In the genomic region with DNA sequence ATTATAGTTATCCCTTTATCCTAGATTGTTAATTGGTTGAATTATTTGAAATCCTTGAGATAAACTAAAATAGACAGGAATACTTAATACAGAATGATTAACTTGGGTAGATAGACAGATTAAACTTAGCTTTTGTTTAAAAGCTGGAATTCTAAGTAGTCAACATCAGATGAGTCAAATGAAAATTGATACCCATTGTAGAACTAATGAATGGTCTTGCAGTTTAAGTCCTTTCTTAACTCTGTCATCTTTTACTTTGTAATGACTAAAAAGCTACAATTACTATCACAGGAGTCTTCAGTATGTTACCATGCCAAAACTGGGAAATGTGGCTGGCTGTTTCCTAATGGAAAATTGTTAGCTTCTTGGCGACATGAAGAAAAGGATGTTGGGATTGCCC, we compare ENCODE assay signal across 9 cellular contexts. TPM values are rescaled to one million over a fixed set of nuclear protein-coding genes. Genes with fewer than 3 reads are reported as not detected.
A peak's percentile ranks its signal among the peaks of the same experiment; 100 is the strongest.
DNase-seq lines count a peak whose midpoint lies in the region; ATAC-seq, FAIRE-seq and TF ChIP-seq lines count a peak whose summit lies in the region.
"Had no signal": no experiment of that assay in that cellular context is flagged by ENCODE, and none has a peak within 500 bp of the region (broad histone marks: within the 10 kb centered on the region; RNA-seq: fewer than 3 reads in every experiment).

No MANE protein-coding gene starts in this region.

- peaks cover 8 to 9% of the 10 kb centered on the region in 2 donors for H3K4me1 Mint-ChIP-seq in effector memory CD8-positive, alpha-beta T cell (ENCODE audit: low read depth in 2 of 2)

- no peak overlapping the region for H3K4me3 ChIP-seq in Panc1 (ENCODE audit: low read depth in 2 of 2, low read length in 2 of 2)

- no peak for TF ChIP-seq POLR2A in GM12891 (IDR thresholded peaks at IDR 0.05; ENCODE audit: low read depth, low read length)

- H3K4me1 ChIP-seq in Panc1 (ENCODE audit: control insufficient read depth, insufficient read depth, low read length): peaks cover 15% of the 10 kb centered on the region

- POLR2A ChIA-PET in Panc1 (lab: Charles Lee): no interaction called here

- no peaks in the 10 kb centered on the region for H3K9me3 ChIP-seq in Panc1 (ENCODE audit: control insufficient read depth, insufficient read depth, low read depth, low read length)

- H3K4me3 Mint-ChIP-seq in effector memory CD8-positive, alpha-beta T cell: peak overlapping the region; percentile 67 to 87

- no peaks in the 10 kb centered on the region for H3K9me3 Mint-ChIP-seq in effector memory CD8-positive, alpha-beta T cell

- DNase-seq in GM12891 (ENCODE audit: insufficient read length, low spot score) (no peak), Panc1 (ENCODE audit: low read depth, low spot score) (no peak), sciatic nerve (ENCODE audit: low spot score) (no peak), NCI-H526 (lab: John Stamatoyannopoulos, UW) (no peak)
- DNase-seq in effector memory CD8-positive, alpha-beta T cell: no peak
- DNase-seq in stimulated activated CD4-positive, alpha-beta T cell treated with anti-CD3 and anti-CD28 coated beads, Interleukin-4, amount 100 ng/mL, for 24 hours: no peak
- DNase-seq: H7 had no signal

- H3K36me3 Mint-ChIP-seq in effector memory CD8-positive, alpha-beta T cell (ENCODE audit: insufficient read depth): peaks cover 12% of the 10 kb centered on the region

- peak overlapping the region; percentile 87 to 98 for H3K27ac Mint-ChIP-seq in effector memory CD8-positive, alpha-beta T cell

- no peaks in the 10 kb centered on the region for H3K27me3 ChIP-seq in Panc1 (ENCODE audit: control insufficient read depth, insufficient read depth, low read length)

- BruUV-seq in Panc1 (replicated peaks; lab: Mats Ljungman, UMichigan): no TSS peak

- FAIRE-seq in GM12891 (lab: Jason Lieb, UNC): peak; percentile 45

- ATAC-seq in Panc1 (no peak), sciatic nerve (peak; percentile 8), HG03521 (IDR thresholded peaks at IDR 0.05; ENCODE audit: unreplicated experiment) (no peak), GM21360 (IDR thresholded peaks at IDR 0.05; ENCODE audit: unreplicated experiment) (no peak)
- ATAC-seq in effector memory CD8-positive, alpha-beta T cell (replicated peaks): no peak

- no peaks in the 10 kb centered on the region for H3K36me3 ChIP-seq in Panc1 (ENCODE audit: control insufficient read depth, insufficient read depth, low read length)

- in situ Hi-C loops in Panc1 (cut with HindIII; ENCODE audit: low pct_unique_long_range_greater_than_20kb, low sequenced_read_pairs): no loop called here

- intact Hi-C loops in Panc1 (cut with micrococcal nuclease; ENCODE audit: unreplicated experiment): no loop called here
- intact Hi-C loops in sciatic nerve (cut with DNase I): no loop called here

- H3K27ac ChIP-seq in Panc1 (ENCODE audit: low read length): peak overlapping the region; percentile 77; the same call in 1 of the 2 replicates

- no peaks in the 10 kb centered on the region for H3K27me3 Mint-ChIP-seq in effector memory CD8-positive, alpha-beta T cell

- CTCF ChIA-PET in Panc1 (lab: Charles Lee): no interaction called here

- TF ChIP-seq CTCF in Panc1 (IDR thresholded peaks at IDR 0.05): no peak

TF ChIP-seq in GM12891, 5 proteins besides CTCF, POLR2A, EP300 and RAD21:
- TF ChIP-seq POLR2AphosphoS5 (IDR thresholded peaks at IDR 0.05; ENCODE audit: low read depth, low read length) (no peak), POU2F2 (IDR thresholded peaks at IDR 0.05; ENCODE audit: low read depth, low read length) (no peak), TAF1 (IDR thresholded peaks at IDR 0.05; ENCODE audit: low read depth, low read length) (no peak), PAX5 (IDR thresholded peaks at IDR 0.05; ENCODE audit: insufficient read depth, low read length, severe bottlenecking) (no peak), SPI1 (IDR thresholded peaks at IDR 0.05; ENCODE audit: low read depth, low read length) (no peak)

RNA-seq across cellular contexts. Expression of a gene that starts 20.3 kb away (rescaled TPM):
- 13.0 TPM for polyA plus RNA-seq in GM12891 (2012; ENCODE audit: low read depth, missing spikeins)
- 72.0 TPM for total RNA-seq in Panc1 (2021; ENCODE audit: unreplicated experiment)
- 34.8 TPM for polyA plus RNA-seq in Panc1 (2012; ENCODE audit: insufficient read length)
- total RNA-seq in sciatic nerve: 293 TPM
